In genomic region chr19:4310247-4311121, GRCh38 we compare ENCODE assay signal across 15 cellular contexts. TPM values are rescaled to one million over a fixed set of nuclear protein-coding genes. Genes with fewer than 3 reads are reported as not detected.
DNase-seq lines count a peak whose midpoint lies in the region; ATAC-seq lines count a peak whose summit lies in the region.
"Had no signal": no experiment of that assay in that cellular context is flagged by ENCODE, and none has a peak within 500 bp of the region (broad histone marks: within the 10 kb centered on the region; RNA-seq: fewer than 3 reads in every experiment).

No MANE protein-coding gene starts in this region.

- peak; percentile 50 for DNase-seq in activated CD4-positive, alpha-beta T cell treated with anti-CD3 and anti-CD28 coated beads for 48 hours
- no peak for DNase-seq in activated CD4-positive, alpha-beta T cell treated with anti-CD3 and anti-CD28 coated beads for 1 hour
- DNase-seq in NCI-H69 (lab: John Stamatoyannopoulos, UW): peak; percentile 27
- peak; percentile 16 for DNase-seq in cerebellar cortex (ENCODE audit: low spot score)
- no peak for DNase-seq in stimulated activated effector memory CD8-positive, alpha-beta T cell treated with anti-CD3 and anti-CD28 coated beads, Interleukin-12 subunit alpha, Interleukin-12 subunit beta, amount 100 ng/mL, for 72 hours (ENCODE audit: low spot score in 2 of 2)
- no peak for DNase-seq in NK-92 treated with Interleukin-12 subunit alpha and Interleukin-12 subunit beta, amount 100 ng/mL, for 24 hours (lab: John Stamatoyannopoulos, UW)
- DNase-seq in naive thymus-derived CD8-positive, alpha-beta T cell: no peak
- no peak for DNase-seq in UCSD-AML1 (lab: John Stamatoyannopoulos, UW; ENCODE audit: unreplicated experiment)
- DNase-seq: uterus had no signal

- H3K4me3 Mint-ChIP-seq in stimulated activated effector memory CD8-positive, alpha-beta T cell treated with anti-CD3 and anti-CD28 coated beads, Interleukin-12 subunit alpha, Interleukin-12 subunit beta, amount 100 ng/mL, for 72 hours: no peak overlapping the region
- no peak overlapping the region for H3K4me3 Mint-ChIP-seq in naive thymus-derived CD8-positive, alpha-beta T cell
- H3K4me3 Mint-ChIP-seq: dendritic cell treated with granulocyte-macrophage colony-stimulating factor and Interleukin-4, amounts not matched to agents 40 ng/mL and 50 ng/mL, for 4 days had no signal

- peaks cover 34% of the 10 kb centered on the region for H3K36me3 Mint-ChIP-seq in stimulated activated effector memory CD8-positive, alpha-beta T cell treated with anti-CD3 and anti-CD28 coated beads, Interleukin-12 subunit alpha, Interleukin-12 subunit beta, amount 100 ng/mL, for 72 hours
- no peaks in the 10 kb centered on the region for H3K36me3 Mint-ChIP-seq in naive thymus-derived CD8-positive, alpha-beta T cell

- H3K9me3 Mint-ChIP-seq in stimulated activated effector memory CD8-positive, alpha-beta T cell treated with anti-CD3 and anti-CD28 coated beads, Interleukin-12 subunit alpha, Interleukin-12 subunit beta, amount 100 ng/mL, for 72 hours: no peaks in the 10 kb centered on the region
- H3K9me3 Mint-ChIP-seq in naive thymus-derived CD8-positive, alpha-beta T cell: no peaks in the 10 kb centered on the region
- H3K9me3 Mint-ChIP-seq: dendritic cell treated with granulocyte-macrophage colony-stimulating factor and Interleukin-4, amounts not matched to agents 40 ng/mL and 50 ng/mL, for 4 days had no signal

- no peaks in the 10 kb centered on the region for H3K27me3 Mint-ChIP-seq in naive thymus-derived CD8-positive, alpha-beta T cell

- H3K4me1 Mint-ChIP-seq in stimulated activated effector memory CD8-positive, alpha-beta T cell treated with anti-CD3 and anti-CD28 coated beads, Interleukin-12 subunit alpha, Interleukin-12 subunit beta, amount 100 ng/mL, for 72 hours: peaks cover 2% of the 10 kb centered on the region
- peaks cover 0 to 1% (median 0%) of the 10 kb centered on the region in 4 donors for H3K4me1 Mint-ChIP-seq in naive thymus-derived CD8-positive, alpha-beta T cell

- POLR2A ChIA-PET in naive thymus-derived CD8-positive, alpha-beta T cell (lab: Charles Lee): interaction anchor here (0.7 kb wide), 1 partner anchor 42 kb away, joined by 3 read pairs; no protein-coding TSS in a partner anchor

- ATAC-seq in stimulated activated effector memory CD8-positive, alpha-beta T cell treated with anti-CD3 and anti-CD28 coated beads, Interleukin-12 subunit alpha, Interleukin-12 subunit beta, amount 100 ng/mL, for 72 hours: peak; percentile 24
- no peak for ATAC-seq in naive thymus-derived CD8-positive, alpha-beta T cell

- H3K27ac Mint-ChIP-seq in stimulated activated effector memory CD8-positive, alpha-beta T cell treated with anti-CD3 and anti-CD28 coated beads, Interleukin-12 subunit alpha, Interleukin-12 subunit beta, amount 100 ng/mL, for 72 hours: no peak overlapping the region
- no peak overlapping the region for H3K27ac Mint-ChIP-seq in naive thymus-derived CD8-positive, alpha-beta T cell
- H3K27ac Mint-ChIP-seq: dendritic cell treated with granulocyte-macrophage colony-stimulating factor and Interleukin-4, amounts not matched to agents 40 ng/mL and 50 ng/mL, for 4 days had no signal

RNA-seq across cellular contexts. Expression of gene FSD1, which starts 6.1 kb away (rescaled TPM):
- total RNA-seq in naive thymus-derived CD8-positive, alpha-beta T cell: 1 to 10 TPM; 1.4 to 4.0 TPM
- polyA plus RNA-seq in naive thymus-derived CD8-positive, alpha-beta T cell: 1 to 10 TPM; 1.5 to 3.9 (median 3.4) TPM

RNA-seq across cellular contexts. Expression of gene TMIGD2, which starts 8.3 kb away (rescaled TPM):
- total RNA-seq in naive thymus-derived CD8-positive, alpha-beta T cell: 10 to 100 TPM; 41.6 to 43.9 TPM
- polyA plus RNA-seq in naive thymus-derived CD8-positive, alpha-beta T cell: 100 to 1,000 TPM in 1 of 3 donors, 10 to 100 TPM in 2; 65.8 to 105 (median 96.5) TPM
- total RNA-seq: G401, HT1080, pulmonary artery endothelial cell had no signal
- polyA plus RNA-seq: keratinocyte had no signal

RNA-seq across cellular contexts. Expression of gene STAP2, which starts 28.1 kb away (rescaled TPM):
- 1 to 10 TPM; 1.4 to 2.3 TPM for total RNA-seq in naive thymus-derived CD8-positive, alpha-beta T cell
- polyA plus RNA-seq in naive thymus-derived CD8-positive, alpha-beta T cell: 1 to 10 TPM; 1.3 to 2.6 (median 1.5) TPM

RNA-seq across cellular contexts. Expression of gene SHD, which starts 31.4 kb away (rescaled TPM):
- not detected for total RNA-seq in naive thymus-derived CD8-positive, alpha-beta T cell
- polyA plus RNA-seq in naive thymus-derived CD8-positive, alpha-beta T cell: not detected
- total RNA-seq: G401; HT1080; pulmonary artery endothelial cell; T-helper 1 cell treated with Interleukin-12 subunit alpha and Interleukin-12 subunit beta and Interleukin-4 antibody, amounts not matched to agents 30 ng/mL and 1 ng/mL, for 36 hours had no signal
- polyA plus RNA-seq: keratinocyte had no signal

RNA-seq across cellular contexts. Expression of gene MPND, which starts 32.9 kb away (rescaled TPM):
- 10 to 100 TPM; 18.9 to 22.1 TPM for total RNA-seq in naive thymus-derived CD8-positive, alpha-beta T cell
- polyA plus RNA-seq in naive thymus-derived CD8-positive, alpha-beta T cell: 1 to 10 TPM; 4.6 to 5.3 (median 4.7) TPM

Comparison
In these comparisons a context has a peak if more than half of its experiments do, and no peak if none do; other contexts are left out.
1. DNase-seq: peak in activated CD4-positive, alpha-beta T cell treated with anti-CD3 and anti-CD28 coated beads for 48 hours (single experiment), NCI-H69 (single experiment) and cerebellar cortex (single experiment); none in activated CD4-positive, alpha-beta T cell treated with anti-CD3 and anti-CD28 coated beads for 1 hour (single experiment), stimulated activated effector memory CD8-positive, alpha-beta T cell treated with anti-CD3 and anti-CD28 coated beads, Interleukin-12 subunit alpha, Interleukin-12 subunit beta, amount 100 ng/mL, for 72 hours (0 of 2), NK-92 treated with Interleukin-12 subunit alpha and Interleukin-12 subunit beta, amount 100 ng/mL, for 24 hours (single experiment), naive thymus-derived CD8-positive, alpha-beta T cell (0 of 10) and UCSD-AML1 (single experiment).